5 cellular contexts compared by ENCODE assay signal in genomic region chr21:19704832-19705231, GRCh38.
"Had no signal": no experiment of that assay in that cellular context is flagged by ENCODE, and none has a peak within 500 bp of the region (broad histone marks: within the 10 kb centered on the region; RNA-seq: fewer than 3 reads in every experiment).

No MANE protein-coding gene starts in this region.

- H3K4me2 ChIP-seq: KMS-11 had no signal

- H3K27ac ChIP-seq: HL-60, KMS-11 had no signal

- H3K9ac ChIP-seq: KMS-11 had no signal

- DNase-seq: KBM-7, KG1 had no signal

- FAIRE-seq: HTR-8/SVneo had no signal
